In the genomic region with DNA sequence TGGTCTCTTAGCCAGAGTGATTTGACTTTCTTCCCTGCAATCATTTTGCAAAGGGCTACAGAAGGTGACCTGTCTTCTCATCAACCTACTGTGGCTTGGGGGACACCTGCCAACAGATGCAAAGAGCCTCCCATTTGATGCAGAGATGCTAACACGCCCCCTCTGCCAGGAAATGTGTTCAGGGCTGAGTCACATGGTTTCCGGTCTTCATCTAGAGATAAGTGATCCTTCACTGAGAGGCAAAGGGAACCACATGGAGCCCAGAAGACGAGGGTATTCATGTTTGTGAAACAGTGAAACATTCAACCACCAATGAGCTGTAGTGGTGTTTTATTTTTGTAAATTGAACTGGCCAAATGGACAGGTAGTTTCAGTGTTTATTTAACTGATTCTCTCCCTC, we compare ENCODE assay signal across 27 cellular contexts.
"Had no signal": no experiment of that assay in that cellular context is flagged by ENCODE, and none has a peak within 500 bp of the region (broad histone marks: within the 10 kb centered on the region; RNA-seq: fewer than 3 reads in every experiment).

No MANE protein-coding gene starts in this region.

- FAIRE-seq: RCC 7860, TTC549 had no signal

- DNase-seq: activated B cell treated with CpG ODN at 0.5 μM for 24 hours; activated CD4-positive, alpha-beta T cell treated with anti-CD3 and anti-CD28 coated beads for 1 hour; activated CD4-positive, alpha-beta T cell treated with anti-CD3 and anti-CD28 coated beads, Interleukin-2, amount 10 ng/mL, durations not matched to agents 24 days and 14 days; activated CD4-positive, alpha-beta T cell treated with anti-CD3 and anti-CD28 coated beads, Interleukin-2, amount 50 U/mL, for 48 hours; activated CD8-positive, alpha-beta memory T cell treated with anti-CD3 and anti-CD28 coated beads, Interleukin-2, amount 10 ng/mL, durations not matched to agents 7 days and 5 days; activated effector memory CD4-positive, alpha-beta T cell treated with Interleukin-2 at 50 U/mL for 16 hours; activated naive CD4-positive, alpha-beta T cell; activated T-cell treated with anti-CD3 and anti-CD28 coated beads, Interleukin-2, amount 50 U/mL, for 24 hours; aorta; caudate nucleus; colonic mucosa; KBM-7; NCI-H1092; NCI-H1417 treated with DMSO at 0.1 percent for 48 hours; NCI-H1694; NCI-H2029 treated with DMSO at 0.1 percent for 48 hours; NCI-H226; NCI-H526; NCI-H82; PC-3; SHP77 treated with DMSO at 0.1 percent for 48 hours; T-cell; T-helper 2 cell; T1000 had no signal

- ATAC-seq: activated CD8-positive, alpha-beta memory T cell treated with anti-CD3 and anti-CD28 coated beads, Interleukin-2, amount 10 ng/mL, durations not matched to agents 7 days and 5 days; PC-3; T-cell had no signal

- H3K4me1 ChIP-seq: breast epithelium, colonic mucosa had no signal

- H3K36me3 ChIP-seq: breast epithelium, colonic mucosa had no signal

- H3K9me3 ChIP-seq: breast epithelium, colonic mucosa had no signal

- H3K27me3 ChIP-seq: breast epithelium, colonic mucosa had no signal

- H3K27ac ChIP-seq: breast epithelium, colonic mucosa had no signal

- H3K4me3 ChIP-seq: breast epithelium, colonic mucosa had no signal
